ENCODE assay signal across 30 cellular contexts in the genomic region with DNA sequence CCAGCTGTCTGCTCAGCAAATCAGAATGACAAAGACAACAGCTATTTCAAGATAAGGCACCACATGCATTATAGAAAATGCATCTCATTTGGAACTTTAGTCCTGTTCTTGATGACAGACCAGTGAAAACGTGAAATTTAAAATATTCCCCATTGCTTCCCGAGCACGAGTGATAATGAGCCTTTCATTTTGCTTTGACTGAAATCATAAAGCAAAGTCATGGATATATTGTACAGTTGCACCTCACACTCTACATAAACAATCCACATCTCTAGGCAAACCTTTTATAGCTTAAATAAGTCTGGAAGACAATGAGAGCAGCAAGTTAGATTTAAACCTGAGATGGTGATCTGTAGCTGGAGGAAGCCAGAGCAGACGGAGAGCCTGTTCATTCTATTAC.
"Had no signal": no experiment of that assay in that cellular context is flagged by ENCODE, and none has a peak within 500 bp of the region (broad histone marks: within the 10 kb centered on the region; RNA-seq: fewer than 3 reads in every experiment).

No MANE protein-coding gene starts in this region.

- ATAC-seq: activated naive CD4-positive, alpha-beta T cell treated with anti-CD3 and anti-CD28 coated beads, Interleukin-2, amount 50 U/mL, for 72 hours; activated T-cell treated with anti-CD3 and anti-CD28 coated beads, Interleukin-2, amount 50 U/mL, for 72 hours; gastroesophageal sphincter; heart right ventricle; T-helper 17 cell had no signal

- H3K27me3 Mint-ChIP-seq: activated naive CD4-positive, alpha-beta T cell treated with anti-CD3 and anti-CD28 coated beads, Interleukin-2, amount 10 ng/mL, durations not matched to agents 7 days and 5 days had no signal

- H3K36me3 Mint-ChIP-seq: activated naive CD4-positive, alpha-beta T cell treated with anti-CD3 and anti-CD28 coated beads, Interleukin-2, amount 10 ng/mL, durations not matched to agents 7 days and 5 days; activated naive CD8-positive, alpha-beta T cell treated with anti-CD3 and anti-CD28 coated beads, Interleukin-2, amount 10 ng/mL, durations not matched to agents 7 days and 5 days; brain had no signal

- H3K4me1 Mint-ChIP-seq: activated CD4-positive, alpha-beta memory T cell treated with anti-CD3 and anti-CD28 coated beads, Interleukin-2, amount 10 ng/mL, durations not matched to agents 7 days and 5 days; activated CD4-positive, alpha-beta T cell treated with anti-CD3 and anti-CD28 coated beads, Interleukin-2, amount 10 ng/mL, durations not matched to agents 7 days and 5 days; activated naive CD4-positive, alpha-beta T cell treated with anti-CD3 and anti-CD28 coated beads, Interleukin-2, amount 10 ng/mL, durations not matched to agents 7 days and 5 days; activated naive CD8-positive, alpha-beta T cell treated with anti-CD3 and anti-CD28 coated beads, Interleukin-2, amount 10 ng/mL, durations not matched to agents 7 days and 5 days had no signal

- DNase-seq: activated CD4-positive, alpha-beta memory T cell treated with anti-CD3 and anti-CD28 coated beads, Interleukin-2, amount 10 ng/mL, durations not matched to agents 7 days and 5 days; activated CD4-positive, alpha-beta T cell treated with anti-CD3 and anti-CD28 coated beads for 1 hour; activated CD4-positive, alpha-beta T cell treated with anti-CD3 and anti-CD28 coated beads for 4 hours; activated CD4-positive, alpha-beta T cell treated with anti-CD3 and anti-CD28 coated beads, Interleukin-2, amount 10 ng/mL, durations not matched to agents 7 days and 5 days; activated CD4-positive, alpha-beta T cell treated with anti-CD3 and anti-CD28 coated beads, Interleukin-2, amount 50 U/mL, for 4 hours; activated CD8-positive, alpha-beta memory T cell treated with anti-CD3 and anti-CD28 coated beads, Interleukin-2, amount 50 U/mL, for 48 hours; activated gamma-delta T cell; activated naive CD4-positive, alpha-beta T cell; activated naive CD4-positive, alpha-beta T cell treated with anti-CD3 and anti-CD28 coated beads, Interleukin-2, amount 10 ng/mL, durations not matched to agents 7 days and 5 days; activated naive CD8-positive, alpha-beta T cell treated with anti-CD3 and anti-CD28 coated beads, Interleukin-2, amount 10 ng/mL, durations not matched to agents 7 days and 5 days; activated T-cell treated with anti-CD3 and anti-CD28 coated beads for 4 hours; activated T-cell treated with anti-CD3 and anti-CD28 coated beads, Interleukin-2, amount 50 U/mL, for 24 hours; activated T-cell treated with anti-CD3 and anti-CD28 coated beads, Interleukin-2, amount 50 U/mL, for 72 hours; central memory CD4-positive, alpha-beta T cell; cerebellar nuclear complex; colonic mucosa; effector CD8-positive, alpha-beta T cell; esophagus squamous epithelium; foreskin melanocyte; heart right ventricle; T-helper 17 cell; T1000 had no signal

- H3K4me3 Mint-ChIP-seq: activated CD4-positive, alpha-beta memory T cell treated with anti-CD3 and anti-CD28 coated beads, Interleukin-2, amount 10 ng/mL, durations not matched to agents 7 days and 5 days; activated CD4-positive, alpha-beta T cell treated with anti-CD3 and anti-CD28 coated beads, Interleukin-2, amount 10 ng/mL, durations not matched to agents 7 days and 5 days; activated naive CD4-positive, alpha-beta T cell treated with anti-CD3 and anti-CD28 coated beads, Interleukin-2, amount 10 ng/mL, durations not matched to agents 7 days and 5 days; activated naive CD8-positive, alpha-beta T cell treated with anti-CD3 and anti-CD28 coated beads, Interleukin-2, amount 10 ng/mL, durations not matched to agents 7 days and 5 days; activated T-cell treated with anti-CD3 and anti-CD28 coated beads, Interleukin-2, amount 50 U/mL, for 24 hours; activated T-cell treated with anti-CD3 and anti-CD28 coated beads, Interleukin-2, amount 50 U/mL, for 72 hours; brain; T-helper 17 cell; T-helper 2 cell treated with Interferon-gamma antibody and Interleukin-4, amounts not matched to agents 5 μg/mL and 100 μg/mL, for 36 hours had no signal

- H3K27ac ChIP-seq: ascending aorta, breast epithelium, cardiac muscle cell, colonic mucosa, epithelial cell of prostate, esophagus squamous epithelium, gastroesophageal sphincter, heart right ventricle had no signal

- H3K9me3 Mint-ChIP-seq: activated CD4-positive, alpha-beta memory T cell treated with anti-CD3 and anti-CD28 coated beads, Interleukin-2, amount 10 ng/mL, durations not matched to agents 7 days and 5 days; activated CD4-positive, alpha-beta T cell treated with anti-CD3 and anti-CD28 coated beads, Interleukin-2, amount 10 ng/mL, durations not matched to agents 7 days and 5 days; activated naive CD4-positive, alpha-beta T cell treated with anti-CD3 and anti-CD28 coated beads, Interleukin-2, amount 10 ng/mL, durations not matched to agents 7 days and 5 days; activated naive CD4-positive, alpha-beta T cell treated with anti-CD3 and anti-CD28 coated beads, Interleukin-2, amount 50 U/mL, for 72 hours; activated naive CD8-positive, alpha-beta T cell treated with anti-CD3 and anti-CD28 coated beads, Interleukin-2, amount 10 ng/mL, durations not matched to agents 7 days and 5 days; activated T-cell treated with anti-CD3 and anti-CD28 coated beads, Interleukin-2, amount 50 U/mL, for 24 hours; activated T-cell treated with anti-CD3 and anti-CD28 coated beads, Interleukin-2, amount 50 U/mL, for 72 hours; T-helper 2 cell treated with Interferon-gamma antibody and Interleukin-4, amounts not matched to agents 5 μg/mL and 100 μg/mL, for 36 hours had no signal

- H3K4me3 ChIP-seq: ascending aorta, breast epithelium, cardiac muscle cell, colonic mucosa, esophagus squamous epithelium, gastroesophageal sphincter, heart right ventricle had no signal

- H3K27ac Mint-ChIP-seq: activated CD4-positive, alpha-beta memory T cell treated with anti-CD3 and anti-CD28 coated beads, Interleukin-2, amount 10 ng/mL, durations not matched to agents 7 days and 5 days; activated CD4-positive, alpha-beta T cell treated with anti-CD3 and anti-CD28 coated beads, Interleukin-2, amount 10 ng/mL, durations not matched to agents 7 days and 5 days; activated naive CD4-positive, alpha-beta T cell treated with anti-CD3 and anti-CD28 coated beads, Interleukin-2, amount 10 ng/mL, durations not matched to agents 7 days and 5 days; activated naive CD4-positive, alpha-beta T cell treated with anti-CD3 and anti-CD28 coated beads, Interleukin-2, amount 50 U/mL, for 72 hours; activated naive CD8-positive, alpha-beta T cell treated with anti-CD3 and anti-CD28 coated beads, Interleukin-2, amount 10 ng/mL, durations not matched to agents 7 days and 5 days; activated T-cell treated with anti-CD3 and anti-CD28 coated beads, Interleukin-2, amount 50 U/mL, for 24 hours; activated T-cell treated with anti-CD3 and anti-CD28 coated beads, Interleukin-2, amount 50 U/mL, for 72 hours; brain; T-helper 17 cell; T-helper 2 cell treated with Interferon-gamma antibody and Interleukin-4, amounts not matched to agents 5 μg/mL and 100 μg/mL, for 36 hours had no signal
